In the genomic region with DNA sequence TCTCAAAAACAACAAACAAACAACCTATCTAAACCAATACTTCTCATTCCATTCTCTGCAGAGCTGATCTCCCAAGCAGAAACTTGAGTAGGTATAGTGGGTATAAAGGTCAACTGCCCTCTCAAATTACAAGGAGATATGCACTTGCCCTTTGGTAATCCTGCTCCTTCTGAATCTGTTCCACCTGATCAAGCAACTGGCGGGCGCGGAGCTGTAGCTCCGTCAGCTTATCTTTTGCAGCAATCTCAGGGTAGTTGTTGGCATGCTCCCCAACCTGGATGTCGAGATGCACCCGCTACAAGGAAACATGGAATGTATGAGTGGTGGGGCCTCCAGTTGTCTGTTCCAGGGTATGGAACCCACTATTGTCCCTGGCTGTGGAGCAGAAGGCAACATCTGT, we compare ENCODE assay signal across 8 cellular contexts. TPM values are rescaled to one million over a fixed set of nuclear protein-coding genes. Genes with fewer than 3 reads are reported as not detected.
A peak's percentile ranks its signal among the peaks of the same experiment; 100 is the strongest.
DNase-seq lines count a peak whose midpoint lies in the region; ATAC-seq and TF ChIP-seq lines count a peak whose summit lies in the region.

No MANE protein-coding gene starts in this region.

- no peaks in the 10 kb centered on the region for H3K9me3 Mint-ChIP-seq in stimulated activated naive CD8-positive, alpha-beta T cell treated with anti-CD3 and anti-CD28 coated beads, Interleukin-15, Interleukin-2, amounts not matched to agents 100 ng/mL and 50 ng/mL, for 24 hours
- H3K9me3 Mint-ChIP-seq in mesothelial cell of epicardium = no peaks in the 10 kb centered on the region

- peaks cover 34% of the 10 kb centered on the region for H3K36me3 Mint-ChIP-seq in stimulated activated naive CD8-positive, alpha-beta T cell treated with anti-CD3 and anti-CD28 coated beads, Interleukin-15, Interleukin-2, amounts not matched to agents 100 ng/mL and 50 ng/mL, for 24 hours (ENCODE audit: low read depth)
- peaks cover 18% of the 10 kb centered on the region for H3K36me3 Mint-ChIP-seq in mesothelial cell of epicardium

- peaks cover 25% of the 10 kb centered on the region for H3K4me1 ChIP-seq in body of pancreas

- intact Hi-C loops in body of pancreas (cut with DNase I) = no loop called here

- peak overlapping the region; percentile 93 for H3K4me3 Mint-ChIP-seq in stimulated activated naive CD8-positive, alpha-beta T cell treated with anti-CD3 and anti-CD28 coated beads, Interleukin-15, Interleukin-2, amounts not matched to agents 100 ng/mL and 50 ng/mL, for 24 hours
- H3K4me3 Mint-ChIP-seq in mesothelial cell of epicardium = peak overlapping the region; percentile 86

- H3K4me1 Mint-ChIP-seq in stimulated activated naive CD8-positive, alpha-beta T cell treated with anti-CD3 and anti-CD28 coated beads, Interleukin-15, Interleukin-2, amounts not matched to agents 100 ng/mL and 50 ng/mL, for 24 hours (ENCODE audit: low read depth) = peaks cover 40% of the 10 kb centered on the region
- H3K4me1 Mint-ChIP-seq in mesothelial cell of epicardium = peaks cover 26% of the 10 kb centered on the region

- WGBS in body of pancreas, 2 donors = 19 to 47% methylated on average over 5 to 6 of the region's 6 CpGs

- no peak for DNase-seq in stimulated activated naive CD8-positive, alpha-beta T cell treated with anti-CD3 and anti-CD28 coated beads, Interleukin-15, Interleukin-2, amounts not matched to agents 100 U/mL and 50 U/mL, for 24 hours
- DNase-seq in body of pancreas = peak in 2 of 4 donors; percentile 44
- no peak for DNase-seq in mesothelial cell of epicardium (ENCODE audit: low spot score in 2 of 2, unreplicated experiment in 2 of 2)
- DNase-seq in amygdala (lab: John Stamatoyannopoulos, UW) = no peak
- no peak for DNase-seq in cerebellar nuclear complex (lab: John Stamatoyannopoulos, UW)
- no peak for DNase-seq in GM13976 (ENCODE audit: low spot score)
- DNase-seq in GM10266 (ENCODE audit: extremely low spot score) = no peak

- H3K27me3 ChIP-seq in body of pancreas = no peaks in the 10 kb centered on the region

- peak overlapping the region; percentile 89 for H3K27ac Mint-ChIP-seq in stimulated activated naive CD8-positive, alpha-beta T cell treated with anti-CD3 and anti-CD28 coated beads, Interleukin-15, Interleukin-2, amounts not matched to agents 100 ng/mL and 50 ng/mL, for 24 hours
- H3K27ac Mint-ChIP-seq in mesothelial cell of epicardium = peak overlapping the region; percentile 99

- peak in 1 of 3 donors; percentile 30 for TF ChIP-seq POLR2A in body of pancreas (IDR thresholded peaks at IDR 0.05)

- peak overlapping the region; percentile 76 to 99 (median 95) for H3K27ac ChIP-seq in body of pancreas

- H3K36me3 ChIP-seq in body of pancreas (replicated peaks in 1 of 2; ENCODE audit: insufficient read depth in 1 of 2, low read depth in 2 of 2) = peaks cover 0 to 16% of the 10 kb centered on the region in 2 donors

- H3K27me3 Mint-ChIP-seq in stimulated activated naive CD8-positive, alpha-beta T cell treated with anti-CD3 and anti-CD28 coated beads, Interleukin-15, Interleukin-2, amounts not matched to agents 100 ng/mL and 50 ng/mL, for 24 hours = peaks cover 5% of the 10 kb centered on the region
- H3K27me3 Mint-ChIP-seq in mesothelial cell of epicardium (ENCODE audit: low read depth) = peaks cover 5% of the 10 kb centered on the region

- no peak for ATAC-seq in stimulated activated naive CD8-positive, alpha-beta T cell treated with anti-CD3 and anti-CD28 coated beads, Interleukin-15, Interleukin-2, amounts not matched to agents 100 U/mL and 50 U/mL, for 24 hours
- ATAC-seq in body of pancreas = no peak

- in situ Hi-C loops in GM13976 (cut with MboI; ENCODE audit: low sequenced_read_pairs, unreplicated experiment) = loop anchor here (10.0 to 25.0 kb wide), 2 partner anchors 181 to 554 kb away; no protein-coding TSS in a partner anchor

- no peak for TF ChIP-seq CTCF in body of pancreas (IDR thresholded peaks at IDR 0.05)
- TF ChIP-seq CTCF in mesothelial cell of epicardium (IDR thresholded peaks at IDR 0.05; ENCODE audit: unreplicated experiment) = no peak
- TF ChIP-seq CTCF in GM13976 (IDR thresholded peaks at IDR 0.05; ENCODE audit: borderline replicate concordance, control extremely low read depth, extremely low read depth, insufficient read depth, missing control alignments) = no peak
- TF ChIP-seq CTCF in GM10266 (IDR thresholded peaks at IDR 0.05; ENCODE audit: control insufficient read depth, insufficient read depth, low read depth, missing control alignments) = no peak

- no peaks in the 10 kb centered on the region for H3K9me3 ChIP-seq in body of pancreas

- H3K4me3 ChIP-seq in body of pancreas = peak overlapping the region; percentile 72 to 90

RNA-seq across cellular contexts. Expression of gene TMED4, which starts 1.1 kb away (rescaled TPM):
- total RNA-seq in body of pancreas (10 to 100 TPM; 52.4 to 65.6 TPM), mesothelial cell of epicardium (97.0 to 97.7 TPM (median 97.6 TPM) in 3 replicates)

RNA-seq across cellular contexts. Expression of gene DDX56, which starts 7.2 kb away (rescaled TPM):
- total RNA-seq in body of pancreas (10 to 100 TPM; 32.2 to 54.1 TPM), mesothelial cell of epicardium (89.0 to 104 TPM (median 96.8 TPM) in 3 replicates)

RNA-seq across cellular contexts. Expression of gene OGDH, which starts 25.5 kb away (rescaled TPM):
- 10 to 100 TPM; 36.1 to 46.1 TPM for total RNA-seq in body of pancreas
- total RNA-seq in mesothelial cell of epicardium = 67.4 to 72.8 TPM (median 71.2 TPM) in 3 replicates

RNA-seq across cellular contexts. Expression of gene NPC1L1, which starts 39.8 kb away (rescaled TPM):
- total RNA-seq in body of pancreas (under 1 TPM in 1 of 2 donors, not detected in 1; 0.52 TPM), mesothelial cell of epicardium (0.07 to 0.20 TPM in 2 of 3 replicates, not detected in the other)
